In genomic region chr9:86637515-86637914, GRCh38 we compare ENCODE assay signal across 8 cellular contexts.
DNase-seq lines count a peak whose midpoint lies in the region; ATAC-seq, FAIRE-seq and TF ChIP-seq lines count a peak whose summit lies in the region.

No MANE protein-coding gene starts in this region.

- 48 to 52% methylated on average over 11 of the region's 11 CpGs for WGBS in pancreas, 2 donors

- intact Hi-C loops in pancreas (cut with DNase I) = no loop called here

- H3K4me3 Mint-ChIP-seq in stimulated activated naive B cell treated with anti-CD40 and anti-IgM and Interleukin-4, amounts not matched to agents 10 μg/mL and 1 μg/mL and 100 μg/mL, for 72 hours = no peak overlapping the region

- no peaks in the 10 kb centered on the region for H3K36me3 Mint-ChIP-seq in stimulated activated naive B cell treated with anti-CD40 and anti-IgM and Interleukin-4, amounts not matched to agents 10 μg/mL and 1 μg/mL and 100 μg/mL, for 72 hours

- no peaks in the 10 kb centered on the region for H3K27me3 ChIP-seq in pancreas

- peaks cover 2 to 5% of the 10 kb centered on the region in 2 donors for H3K9me3 Mint-ChIP-seq in stimulated activated naive B cell treated with anti-CD40 and anti-IgM and Interleukin-4, amounts not matched to agents 10 μg/mL and 1 μg/mL and 100 μg/mL, for 72 hours

- peaks cover 14 to 36% of the 10 kb centered on the region in 2 donors for H3K27me3 Mint-ChIP-seq in stimulated activated naive B cell treated with anti-CD40 and anti-IgM and Interleukin-4, amounts not matched to agents 10 μg/mL and 1 μg/mL and 100 μg/mL, for 72 hours

- H3K27ac ChIP-seq in pancreas = no peak overlapping the region

- DNase-seq in ELF-1 (ENCODE audit: low read depth, low spot score) (peak; percentile 97), NCI-H69 (lab: John Stamatoyannopoulos, UW) (peak; percentile 4), fibroblast of mammary gland (ENCODE audit: low read depth) (peak; percentile 58), pancreas (peak in 4 of 6 donors; percentile 12 to 69 (median 28)), NCI-H1092 (lab: John Stamatoyannopoulos, UW) (no peak), glomerular visceral epithelial cell (ENCODE audit: extremely low spot score) (no peak)
- no peak for DNase-seq in stimulated activated naive B cell treated with anti-CD40 and anti-IgM and Interleukin-4, amounts not matched to agents 10 μg/mL and 1 μg/mL and 100 μg/mL, for 72 hours

- no peak overlapping the region for H3K27ac Mint-ChIP-seq in stimulated activated naive B cell treated with anti-CD40 and anti-IgM and Interleukin-4, amounts not matched to agents 10 μg/mL and 1 μg/mL and 100 μg/mL, for 72 hours

- no peaks in the 10 kb centered on the region for H3K36me3 ChIP-seq in pancreas

- FAIRE-seq in pancreas (lab: Jason Lieb, UNC) = no peak

- H3K4me1 ChIP-seq in pancreas = peaks cover 6 to 12% (median 8%) of the 10 kb centered on the region in 3 donors

- ATAC-seq in pancreas = peak; percentile 33 to 68 (median 54)
- ATAC-seq in HG03175 (IDR thresholded peaks at IDR 0.05; ENCODE audit: unreplicated experiment) = no peak
- no peak for ATAC-seq in stimulated activated naive B cell treated with anti-CD40 and anti-IgM and Interleukin-4, amounts not matched to agents 10 μg/mL and 1 μg/mL and 100 μg/mL, for 72 hours (replicated peaks)

- H3K4me1 Mint-ChIP-seq in stimulated activated naive B cell treated with anti-CD40 and anti-IgM and Interleukin-4, amounts not matched to agents 10 μg/mL and 1 μg/mL and 100 μg/mL, for 72 hours = no peaks in the 10 kb centered on the region

- H3K4me3 ChIP-seq in fibroblast of mammary gland (ENCODE audit: control insufficient read depth, low read depth, low read length) = no peak overlapping the region
- no peak overlapping the region for H3K4me3 ChIP-seq in pancreas

- H3K9me3 ChIP-seq in pancreas = no peaks in the 10 kb centered on the region

- TF ChIP-seq CTCF in fibroblast of mammary gland (conservative IDR thresholded peaks at IDR 0.05; ENCODE audit: control insufficient read depth, insufficient read depth, low read depth, low read length) (peak; percentile 77), pancreas (IDR thresholded peaks at IDR 0.05) (peak in 2 of 4 donors; percentile 27 to 41)

Comparison
In these comparisons a context has a peak if more than half of its experiments do, and no peak if none do; other contexts are left out.
1. DNase-seq: peak in ELF-1 (single experiment), NCI-H69 (single experiment), fibroblast of mammary gland (single experiment) and pancreas (4 of 6); none in NCI-H1092 (single experiment), stimulated activated naive B cell treated with anti-CD40 and anti-IgM and Interleukin-4, amounts not matched to agents 10 μg/mL and 1 μg/mL and 100 μg/mL, for 72 hours (single experiment) and glomerular visceral epithelial cell (single experiment).
2. ATAC-seq: peak in pancreas (4 of 4); none in HG03175 (single experiment) and stimulated activated naive B cell treated with anti-CD40 and anti-IgM and Interleukin-4, amounts not matched to agents 10 μg/mL and 1 μg/mL and 100 μg/mL, for 72 hours (0 of 2).